8 cellular contexts compared by ENCODE assay signal in the genomic region with DNA sequence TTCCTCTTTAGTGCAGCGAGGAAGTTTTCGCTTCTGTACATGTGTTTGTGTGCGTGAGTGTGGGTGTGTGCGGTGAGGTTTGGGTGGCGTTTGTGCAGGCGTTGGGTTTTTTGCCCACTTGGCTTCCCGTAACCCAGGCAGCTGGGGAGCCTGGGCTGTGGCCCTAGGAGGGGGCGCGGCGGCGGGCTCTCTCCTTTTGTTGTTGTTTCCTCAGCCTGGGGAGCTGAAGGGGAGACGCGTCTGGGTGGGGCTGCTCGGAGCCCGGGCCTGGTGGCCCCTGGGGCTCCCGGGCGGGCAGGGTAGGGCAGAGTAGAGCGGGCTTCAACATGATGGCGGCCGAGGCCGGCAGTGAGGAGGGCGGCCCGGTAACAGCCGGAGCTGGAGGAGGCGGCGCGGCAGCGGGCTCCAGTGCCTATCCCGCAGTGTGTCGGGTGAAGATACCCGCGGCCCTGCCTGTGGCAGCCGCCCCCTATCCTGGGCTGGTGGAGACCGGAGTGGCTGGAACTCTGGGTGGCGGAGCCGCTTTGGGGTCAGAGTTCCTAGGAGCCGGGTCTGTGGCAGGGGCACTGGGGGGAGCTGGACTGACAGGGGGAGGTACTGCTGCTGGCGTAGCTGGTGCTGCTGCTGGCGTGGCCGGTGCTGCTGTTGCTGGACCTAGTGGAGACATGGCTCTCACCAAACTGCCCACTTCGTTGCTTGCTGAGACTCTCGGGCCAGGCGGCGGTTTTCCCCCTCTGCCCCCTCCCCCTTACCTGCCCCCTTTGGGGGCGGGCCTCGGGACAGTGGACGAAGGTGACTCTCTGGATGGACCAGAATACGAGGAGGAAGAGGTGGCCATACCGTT. TPM values are rescaled to one million over a fixed set of nuclear protein-coding genes. Genes with fewer than 3 reads are reported as not detected.
A peak's percentile ranks its signal among the peaks of the same experiment; 100 is the strongest.
DNase-seq lines count a peak whose midpoint lies in the region; ATAC-seq and TF ChIP-seq lines count a peak whose summit lies in the region.

No MANE protein-coding gene starts in this region.

- H3K27me3 ChIP-seq in CD8-positive, alpha-beta memory T cell (ENCODE audit: insufficient read depth, low read length, poor library complexity, severe bottlenecking): no peaks in the 10 kb centered on the region
- no peaks in the 10 kb centered on the region for H3K27me3 ChIP-seq in RWPE2 (ENCODE audit: insufficient read depth, poor library complexity, severe bottlenecking)

- H3K9me3 ChIP-seq in CD8-positive, alpha-beta memory T cell (ENCODE audit: low read length): no peaks in the 10 kb centered on the region
- no peaks in the 10 kb centered on the region for H3K9me3 ChIP-seq in RWPE2 (ENCODE audit: severe bottlenecking)

- no peaks in the 10 kb centered on the region for H3K36me3 ChIP-seq in CD8-positive, alpha-beta memory T cell (ENCODE audit: insufficient read depth, low read length)
- peaks cover 18% of the 10 kb centered on the region for H3K36me3 ChIP-seq in RWPE2 (ENCODE audit: low read depth)

- CTCF ChIA-PET in CD8-positive, alpha-beta memory T cell (lab: Charles Lee): interaction anchor here (0.8 to 2.2 kb wide), 6 partner anchors 10 to 132 kb away, joined by 3 to 7 read pairs (median 4); no protein-coding TSS in a partner anchor

- TF ChIP-seq CTCF in RWPE2 (IDR thresholded peaks at IDR 0.05; ENCODE audit: poor library complexity, severe bottlenecking): no peak

- no peaks in the 10 kb centered on the region for H3K27me3 Mint-ChIP-seq in CD8-positive, alpha-beta memory T cell
- H3K27me3 Mint-ChIP-seq in activated naive CD4-positive, alpha-beta T cell treated with anti-CD3 and anti-CD28 coated beads, Interleukin-2, amount 50 U/mL, for 24 hours: no peaks in the 10 kb centered on the region

- H3K27ac Mint-ChIP-seq in CD8-positive, alpha-beta memory T cell: peak overlapping the region; percentile 91 to 96 (median 94)
- peak overlapping the region; percentile 99 for H3K27ac Mint-ChIP-seq in activated naive CD4-positive, alpha-beta T cell treated with anti-CD3 and anti-CD28 coated beads, Interleukin-2, amount 50 U/mL, for 24 hours

- H3K4me3 ChIP-seq in CD8-positive, alpha-beta memory T cell (ENCODE audit: low read length): peak overlapping the region; percentile 56
- peak overlapping the region; percentile 66 for H3K4me3 ChIP-seq in RWPE2 (ENCODE audit: severe bottlenecking)

- peak overlapping the region; percentile 78 for H3K27ac ChIP-seq in CD8-positive, alpha-beta memory T cell (ENCODE audit: low read depth, low read length)
- H3K27ac ChIP-seq in RWPE2 (ENCODE audit: poor library complexity, severe bottlenecking) (peak overlapping the region; percentile 85), temporal lobe (ENCODE audit: low read depth, low read length) (peak overlapping the region; percentile 89)

- H3K4me1 ChIP-seq in CD8-positive, alpha-beta memory T cell (ENCODE audit: insufficient read depth, low read length): peaks cover 25% of the 10 kb centered on the region
- peaks cover 4% of the 10 kb centered on the region for H3K4me1 ChIP-seq in RWPE2 (ENCODE audit: insufficient read depth, poor library complexity, severe bottlenecking)

- H3K4me3 Mint-ChIP-seq in CD8-positive, alpha-beta memory T cell: peak overlapping the region; percentile 93 to 100 (median 97)
- H3K4me3 Mint-ChIP-seq in activated naive CD4-positive, alpha-beta T cell treated with anti-CD3 and anti-CD28 coated beads, Interleukin-2, amount 50 U/mL, for 24 hours: peak overlapping the region; percentile 100

- POLR2A ChIA-PET in CD8-positive, alpha-beta memory T cell (lab: Charles Lee): interaction anchor here (1.0 to 1.1 kb wide), 4 partner anchors 132 to 147 kb away, joined by 3 to 5 read pairs (median 4); partner anchors contain the start of gene CCNH

- peak; percentile 67 for ATAC-seq in GM19395 (IDR thresholded peaks at IDR 0.05; ENCODE audit: unreplicated experiment)
- peak; percentile 32 for ATAC-seq in HG03469 (IDR thresholded peaks at IDR 0.05; ENCODE audit: unreplicated experiment)
- peak; percentile 68 for ATAC-seq in RWPE2 (ENCODE audit: low read depth)

- peaks cover 0 to 2% (median 0%) of the 10 kb centered on the region in 5 donors for H3K9me3 Mint-ChIP-seq in CD8-positive, alpha-beta memory T cell
- no peaks in the 10 kb centered on the region for H3K9me3 Mint-ChIP-seq in activated naive CD4-positive, alpha-beta T cell treated with anti-CD3 and anti-CD28 coated beads, Interleukin-2, amount 50 U/mL, for 24 hours

- H3K36me3 Mint-ChIP-seq in CD8-positive, alpha-beta memory T cell: peaks cover 0 to 21% (median 2%) of the 10 kb centered on the region in 3 donors
- H3K36me3 Mint-ChIP-seq in activated naive CD4-positive, alpha-beta T cell treated with anti-CD3 and anti-CD28 coated beads, Interleukin-2, amount 50 U/mL, for 24 hours: no peaks in the 10 kb centered on the region

- DNase-seq in CD8-positive, alpha-beta memory T cell: peak in 3 of 5 donors; percentile 56 to 81 (median 78)
- peak; percentile 74 for DNase-seq in RWPE2 (ENCODE audit: low spot score)
- DNase-seq in globus pallidus (ENCODE audit: low spot score): peak; percentile 82
- peak in 55 of 56 donors; percentile 9 to 90 (median 76) for DNase-seq in nucleus accumbens (lab: John Stamatoyannopoulos, UW)

- H3K4me1 Mint-ChIP-seq in CD8-positive, alpha-beta memory T cell: peaks cover 31 to 57% (median 51%) of the 10 kb centered on the region in 3 donors
- peaks cover 36% of the 10 kb centered on the region for H3K4me1 Mint-ChIP-seq in activated naive CD4-positive, alpha-beta T cell treated with anti-CD3 and anti-CD28 coated beads, Interleukin-2, amount 50 U/mL, for 24 hours

RNA-seq across cellular contexts. Expression of gene RASA1, which starts 0.7 kb away (rescaled TPM):
- total RNA-seq in CD8-positive, alpha-beta memory T cell: 10 to 100 TPM; 24.0 to 27.1 TPM
- 8.0 TPM for polyA plus RNA-seq in CD8-positive, alpha-beta memory T cell
- 56.3 TPM for total RNA-seq in temporal lobe

Comparison
In these comparisons a context has a peak if more than half of its experiments do, and no peak if none do; other contexts are left out.
1. Peak in every context shown above with its lines: DNase-seq, ATAC-seq, H3K4me3 ChIP-seq and H3K27ac ChIP-seq.